Comparison of ENCODE assay signal across 8 cellular contexts in genomic region chr2:108612153-108612513, GRCh38.
DNase-seq lines count a peak whose midpoint lies in the region; ATAC-seq and TF ChIP-seq lines count a peak whose summit lies in the region.

No MANE protein-coding gene starts in this region.

- H3K79me2 ChIP-seq in smooth muscle cell (ENCODE audit: low read depth), result peaks cover 94% of the 10 kb centered on the region

- no peaks in the 10 kb centered on the region for H3K27me3 Mint-ChIP-seq in CD8-positive, alpha-beta memory T cell

- peak overlapping the region; percentile 77 to 86 (median 81) for H3K4me3 Mint-ChIP-seq in CD8-positive, alpha-beta memory T cell

- no peaks in the 10 kb centered on the region for H3K9me3 Mint-ChIP-seq in CD8-positive, alpha-beta memory T cell
- peaks cover 0 to 4% of the 10 kb centered on the region in 2 donors for H3K9me3 Mint-ChIP-seq in activated naive CD4-positive, alpha-beta T cell treated with anti-CD3 and anti-CD28 coated beads, Interleukin-2, amount 50 U/mL, for 72 hours

- H3K4me1 ChIP-seq in CD8-positive, alpha-beta memory T cell (ENCODE audit: insufficient read depth, low read length), result peaks cover 64% of the 10 kb centered on the region
- H3K4me1 ChIP-seq in smooth muscle cell (ENCODE audit: low read depth), result no peaks in the 10 kb centered on the region

- peaks cover 0 to 5% (median 0%) of the 10 kb centered on the region in 3 donors for H3K36me3 Mint-ChIP-seq in CD8-positive, alpha-beta memory T cell
- H3K36me3 Mint-ChIP-seq in activated naive CD4-positive, alpha-beta T cell treated with anti-CD3 and anti-CD28 coated beads, Interleukin-2, amount 50 U/mL, for 72 hours, result no peaks in the 10 kb centered on the region

- H3F3A ChIP-seq in smooth muscle cell (ENCODE audit: low read depth), result peaks cover 5% of the 10 kb centered on the region

- ATAC-seq in GM19372 (IDR thresholded peaks at IDR 0.05; ENCODE audit: low read depth, unreplicated experiment) (peak; percentile 78), HG03354 (IDR thresholded peaks at IDR 0.05; ENCODE audit: poor library complexity, severe bottlenecking, unreplicated experiment) (peak; percentile 81)
- ATAC-seq in activated naive CD4-positive, alpha-beta T cell treated with anti-CD3 and anti-CD28 coated beads, Interleukin-2, amount 50 U/mL, for 72 hours, result peak; percentile 68 to 83

- CTCF ChIA-PET in CD8-positive, alpha-beta memory T cell (lab: Charles Lee), result interaction anchor here (1.6 to 10.3 kb wide), 2 partner anchors 9 to 23 kb away, joined by 8 to 164 read pairs; no protein-coding TSS in a partner anchor

- WGBS in smooth muscle cell (ENCODE audit: low lambda C conversion rate), result 66% methylated on average over 5 of the region's 5 CpGs

- H3K9me3 ChIP-seq in CD8-positive, alpha-beta memory T cell (ENCODE audit: low read length), result no peaks in the 10 kb centered on the region
- no peaks in the 10 kb centered on the region for H3K9me3 ChIP-seq in smooth muscle cell (replicated peaks; ENCODE audit: low read depth)

- H3K4me3 ChIP-seq in CD8-positive, alpha-beta memory T cell (ENCODE audit: low read length), result peak overlapping the region; percentile 4
- H3K4me3 ChIP-seq in smooth muscle cell, result no peak overlapping the region

- no peak for TF ChIP-seq CTCF in smooth muscle cell (IDR thresholded peaks at IDR 0.05; ENCODE audit: borderline replicate concordance, insufficient read depth, poor library complexity, severe bottlenecking)

- H3K27ac ChIP-seq in CD8-positive, alpha-beta memory T cell (ENCODE audit: low read depth, low read length), result peak overlapping the region; percentile 75
- H3K27ac ChIP-seq in smooth muscle cell (ENCODE audit: low read depth), result peak overlapping the region; percentile 64

- peak overlapping the region; percentile 88 to 98 (median 96) for H3K27ac Mint-ChIP-seq in CD8-positive, alpha-beta memory T cell
- H3K27ac Mint-ChIP-seq in activated naive CD4-positive, alpha-beta T cell treated with anti-CD3 and anti-CD28 coated beads, Interleukin-2, amount 50 U/mL, for 72 hours, result peak overlapping the region; percentile 81 to 94

- H3K4me1 Mint-ChIP-seq in CD8-positive, alpha-beta memory T cell, result peaks cover 73 to 88% (median 84%) of the 10 kb centered on the region in 3 donors

- peaks cover 88% of the 10 kb centered on the region for H4K20me1 ChIP-seq in smooth muscle cell (ENCODE audit: low read depth)

- no peaks in the 10 kb centered on the region for H3K27me3 ChIP-seq in CD8-positive, alpha-beta memory T cell (ENCODE audit: insufficient read depth, low read length, poor library complexity, severe bottlenecking)
- H3K27me3 ChIP-seq in smooth muscle cell (ENCODE audit: low read depth), result no peaks in the 10 kb centered on the region

- H2AFZ ChIP-seq in smooth muscle cell (ENCODE audit: low read depth), result no peak overlapping the region

- peak overlapping the region; percentile 43 for H3K9ac ChIP-seq in smooth muscle cell (ENCODE audit: low read depth)

- no peak overlapping the region for H3K4me2 ChIP-seq in smooth muscle cell

- POLR2A ChIA-PET in CD8-positive, alpha-beta memory T cell (lab: Charles Lee), result interaction anchor here (1.0 to 2.1 kb wide), 4 partner anchors 9 to 420 kb away, joined by 3 to 13 read pairs (median 4); no protein-coding TSS in a partner anchor

- peak in 2 of 5 donors; percentile 45 to 70 for DNase-seq in CD8-positive, alpha-beta memory T cell
- DNase-seq in activated naive CD4-positive, alpha-beta T cell treated with anti-CD3 and anti-CD28 coated beads, Interleukin-2, amount 50 U/mL, for 72 hours (ENCODE audit: low spot score in 2 of 2), result peak in 1 of 2 donors; percentile 46
- DNase-seq in smooth muscle cell (lab: John Stamatoyannopoulos, UW; ENCODE audit: unreplicated experiment), result no peak
- DNase-seq in NCI-H187 (lab: John Stamatoyannopoulos, UW), result no peak
- no peak for DNase-seq in effector CD8-positive, alpha-beta T cell (lab: John Stamatoyannopoulos, UW)
- no peak for DNase-seq in NCI-H1436 treated with DMSO at 0.1 percent for 48 hours (lab: John Stamatoyannopoulos, UW)

- no peaks in the 10 kb centered on the region for H3K36me3 ChIP-seq in CD8-positive, alpha-beta memory T cell (ENCODE audit: insufficient read depth, low read length)
- no peaks in the 10 kb centered on the region for H3K36me3 ChIP-seq in smooth muscle cell (ENCODE audit: low read depth)
